1 cellular context compared by ENCODE assay signal in the genomic region with DNA sequence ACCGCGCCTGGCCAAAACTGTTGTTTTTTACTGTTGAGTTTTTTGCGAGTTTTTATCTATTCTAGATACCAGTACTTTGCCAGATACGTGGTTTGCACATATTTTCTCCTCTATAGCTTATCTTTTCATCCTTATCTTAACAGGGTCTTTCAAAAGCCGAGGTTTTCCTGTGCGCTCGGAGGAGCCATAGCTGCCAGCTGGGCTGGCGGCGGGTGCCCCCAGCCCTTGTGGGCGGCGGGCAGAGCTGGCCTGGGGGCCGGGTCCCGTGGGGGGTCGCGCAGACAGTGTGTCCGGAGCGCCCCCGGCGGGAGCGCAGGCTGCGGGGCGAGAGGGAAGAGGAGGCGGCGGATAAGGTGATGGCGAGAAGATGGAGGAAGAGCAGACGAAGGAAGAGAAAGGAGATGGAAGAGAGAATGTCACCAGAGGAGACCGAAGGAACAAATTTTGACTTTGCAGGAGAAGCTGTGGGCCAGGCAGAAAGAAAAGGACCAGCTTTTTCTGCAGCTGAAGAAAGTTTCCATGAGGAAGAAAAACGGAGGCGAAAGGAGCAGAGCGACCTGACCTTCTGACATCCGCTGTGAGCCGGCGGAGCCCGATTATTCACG.
TF ChIP-seq lines count a peak whose summit lies in the region.

No MANE protein-coding gene starts in this region.

TF ChIP-seq in HepG2, 621 proteins besides CTCF, POLR2A, EP300 and RAD21:
- TF ChIP-seq ZNF232 (CRISPR knock-in tag; IDR thresholded peaks at IDR 0.05; ENCODE audit: borderline replicate concordance) (no peak), ZBTB33 (CRISPR knock-in tag; IDR thresholded peaks at IDR 0.05) (peak; percentile 20; the same call in 1 of the 2 replicates), ZNF552 (CRISPR knock-in tag; IDR thresholded peaks at IDR 0.05; ENCODE audit: borderline replicate concordance) (no peak), ZFP82 (CRISPR knock-in tag; IDR thresholded peaks at IDR 0.05; ENCODE audit: borderline replicate concordance) (no peak)
